Comparison of ENCODE assay signal across 9 cellular contexts in the genomic region with DNA sequence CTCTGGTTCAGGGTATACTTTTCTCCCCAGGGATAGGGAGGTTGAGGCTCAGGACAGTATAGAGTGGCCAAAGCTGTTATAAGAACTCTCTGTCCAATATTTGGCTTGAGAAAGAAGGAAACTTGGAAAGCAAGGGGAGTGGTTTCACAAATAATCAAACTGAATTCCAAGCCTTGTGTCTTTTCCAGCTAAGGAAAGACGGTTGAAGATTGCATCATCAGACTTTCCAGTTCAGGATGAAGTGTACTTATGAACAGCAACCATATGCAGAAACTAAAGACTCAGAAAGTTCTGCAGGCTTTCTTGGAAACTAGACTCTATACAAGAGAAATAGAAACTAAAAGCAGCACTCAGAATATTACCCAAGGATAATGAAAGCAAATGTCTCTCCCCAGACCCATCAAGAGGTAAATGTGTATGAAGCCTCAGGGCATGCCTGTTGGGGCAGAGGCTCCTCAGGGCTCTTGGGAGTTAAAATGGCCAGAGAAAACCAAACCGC. TPM values are rescaled to one million over a fixed set of nuclear protein-coding genes. Genes with fewer than 3 reads are reported as not detected.
A peak's percentile ranks its signal among the peaks of the same experiment; 100 is the strongest.
DNase-seq lines count a peak whose midpoint lies in the region; ATAC-seq, FAIRE-seq and TF ChIP-seq lines count a peak whose summit lies in the region.
"Had no signal": no experiment of that assay in that cellular context is flagged by ENCODE, and none has a peak within 500 bp of the region (broad histone marks: within the 10 kb centered on the region; RNA-seq: fewer than 3 reads in every experiment).

No MANE protein-coding gene starts in this region.

- H3K9me3 ChIP-seq in PC-9 (ENCODE audit: insufficient read depth, low read depth) (no peaks in the 10 kb centered on the region), right cardiac atrium (ENCODE audit: control insufficient read depth, low read length) (no peaks in the 10 kb centered on the region)

- H3K27ac ChIP-seq in PC-9: no peak overlapping the region
- peak overlapping the region; percentile 71 for H3K27ac ChIP-seq in right cardiac atrium (ENCODE audit: low read length)

- BruUV-seq in PC-9 (replicated peaks; lab: Mats Ljungman, UMichigan): no TSS peak

- CTCF ChIA-PET in PC-9 (lab: Charles Lee): no interaction called here

- H3K79me2 ChIP-seq in PC-9 (ENCODE audit: low read depth): no peaks in the 10 kb centered on the region

- H3K4me2 ChIP-seq in PC-9: peak overlapping the region; percentile 64

- POLR2A ChIA-PET in PC-9 (lab: Charles Lee; ENCODE audit: unreplicated experiment): no interaction called here

- peaks cover 97% of the 10 kb centered on the region for H3K27me3 ChIP-seq in PC-9 (ENCODE audit: insufficient read depth, low read depth)
- no peaks in the 10 kb centered on the region for H3K27me3 ChIP-seq in right cardiac atrium (ENCODE audit: control insufficient read depth, insufficient read depth)

- FAIRE-seq in frontal cortex (lab: Jason Lieb, UNC): no peak
- FAIRE-seq: islet of Langerhans had no signal

- peak; percentile 96 for ATAC-seq in GM21723 (IDR thresholded peaks at IDR 0.05; ENCODE audit: unreplicated experiment)
- ATAC-seq in right cardiac atrium: peak; percentile 80 to 83
- ATAC-seq in SK-N-SH treated with all-trans-retinoic acid at 6 μM for 48 hours: no peak

- DNase-seq in GM12865 (ENCODE audit: low read depth) (peak; percentile 69), PC-9 (no peak), right cardiac atrium (no peak), frontal cortex (ENCODE audit: low spot score in 2 of 2) (no peak), NCI-H524 treated with DMSO at 0.1 percent for 48 hours (lab: John Stamatoyannopoulos, UW) (no peak)
- no peak for DNase-seq in activated CD4-positive, CD25-positive, alpha-beta regulatory T cell (lab: John Stamatoyannopoulos, UW)

- 0 out of 2 replicates have a peak overlapping the region, but pooled peaks have one; percentile 28 for H2AFZ ChIP-seq in PC-9

- H3K36me3 ChIP-seq in PC-9 (ENCODE audit: low read depth): no peaks in the 10 kb centered on the region

- H4K20me1 ChIP-seq in PC-9 (ENCODE audit: insufficient read depth): no peaks in the 10 kb centered on the region

- H3K4me3 ChIP-seq in GM12865 (ENCODE audit: low read depth, low read length) (peak overlapping the region; percentile 16), PC-9 (peak overlapping the region; percentile 30; the same call in 1 of the 2 replicates), right cardiac atrium (ENCODE audit: low read length) (peak overlapping the region; percentile 59)

- H3F3A ChIP-seq in PC-9 (ENCODE audit: insufficient read depth, low read depth): no peaks in the 10 kb centered on the region

- no peak for TF ChIP-seq CTCF in GM12865 (IDR thresholded peaks at IDR 0.05; ENCODE audit: insufficient read depth, low read depth, low read length, missing control alignments)
- TF ChIP-seq CTCF in PC-9 (conservative IDR thresholded peaks at IDR 0.05): no peak

- WGBS in right cardiac atrium: 35% methylated on average over 2 of the region's 2 CpGs

- no peaks in the 10 kb centered on the region for H3K9me2 ChIP-seq in PC-9 (ENCODE audit: insufficient read depth)

- 0 out of 2 replicates have a peak, but pooled peaks cover 6% of the 10 kb centered on the region for H3K4me1 ChIP-seq in PC-9 (replicated peaks; ENCODE audit: insufficient read depth)
- H3K4me1 ChIP-seq in right cardiac atrium (ENCODE audit: control insufficient read depth, insufficient read depth, low read length): peaks cover 2% of the 10 kb centered on the region

- intact Hi-C loops in PC-9 (cut with micrococcal nuclease; ENCODE audit: unreplicated experiment): no loop called here
- intact Hi-C loops in right cardiac atrium (cut with DNase I): no loop called here

TF ChIP-seq in SK-N-SH treated with all-trans-retinoic acid at 6 μM for 48 hours, 23 proteins besides CTCF, POLR2A, EP300 and RAD21 (continues in another document):
- TF ChIP-seq ZC3H10 (CRISPR knock-in tag; IDR thresholded peaks at IDR 0.05) (no peak), ZFP30 (CRISPR knock-in tag; IDR thresholded peaks at IDR 0.05) (no peak), ISL1 (CRISPR knock-in tag; IDR thresholded peaks at IDR 0.05) (no peak), GLIS3 (CRISPR knock-in tag; IDR thresholded peaks at IDR 0.05) (no peak), ESRRG (CRISPR knock-in tag; IDR thresholded peaks at IDR 0.05) (no peak), BACH2 (CRISPR knock-in tag; IDR thresholded peaks at IDR 0.05; ENCODE audit: borderline replicate concordance) (no peak), TOX (CRISPR knock-in tag; IDR thresholded peaks at IDR 0.05; ENCODE audit: borderline replicate concordance) (no peak), CSDC2 (CRISPR knock-in tag; IDR thresholded peaks at IDR 0.05) (no peak), TSHZ2 (CRISPR knock-in tag; IDR thresholded peaks at IDR 0.05) (no peak), OSR1 (CRISPR knock-in tag; IDR thresholded peaks at IDR 0.05) (no peak), POU6F1 (CRISPR knock-in tag; IDR thresholded peaks at IDR 0.05; ENCODE audit: borderline replicate concordance, low read depth) (no peak), PATZ1 (CRISPR knock-in tag; IDR thresholded peaks at IDR 0.05; ENCODE audit: borderline replicate concordance) (no peak), ZNF70 (CRISPR knock-in tag; IDR thresholded peaks at IDR 0.05) (no peak), ARNTL (CRISPR knock-in tag; IDR thresholded peaks at IDR 0.05; ENCODE audit: borderline replicate concordance, low read depth) (no peak)
- TF ChIP-seq, protein P1, sequence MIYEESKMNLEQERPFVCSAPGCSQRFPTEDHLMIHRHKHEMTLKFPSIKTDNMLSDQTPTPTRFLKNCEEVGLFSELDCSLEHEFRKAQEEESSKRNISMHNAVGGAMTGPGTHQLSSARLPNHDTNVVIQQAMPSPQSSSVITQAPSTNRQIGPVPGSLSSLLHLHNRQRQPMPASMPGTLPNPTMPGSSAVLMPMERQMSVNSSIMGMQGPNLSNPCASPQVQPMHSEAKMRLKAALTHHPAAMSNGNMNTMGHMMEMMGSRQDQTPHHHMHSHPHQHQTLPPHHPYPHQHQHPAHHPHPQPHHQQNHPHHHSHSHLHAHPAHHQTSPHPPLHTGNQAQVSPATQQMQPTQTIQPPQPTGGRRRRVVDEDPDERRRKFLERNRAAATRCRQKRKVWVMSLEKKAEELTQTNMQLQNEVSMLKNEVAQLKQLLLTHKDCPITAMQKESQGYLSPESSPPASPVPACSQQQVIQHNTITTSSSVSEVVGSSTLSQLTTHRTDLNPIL (CRISPR knock-in tag; IDR thresholded peaks at IDR 0.05; ENCODE audit: low read depth): no peak

RNA-seq across cellular contexts. Expression of gene RAMP3, which starts 46.4 kb away (rescaled TPM):
- total RNA-seq in PC-9 (2021) (not detected in 2 replicates), right cardiac atrium (10 to 100 TPM; 22.2 to 45.5 (median 32.4) TPM), frontal cortex (5.7 TPM)
- polyA plus RNA-seq in right cardiac atrium: 58.4 TPM
